Comparison of ENCODE assay signal across 1 cellular context in the genomic region with DNA sequence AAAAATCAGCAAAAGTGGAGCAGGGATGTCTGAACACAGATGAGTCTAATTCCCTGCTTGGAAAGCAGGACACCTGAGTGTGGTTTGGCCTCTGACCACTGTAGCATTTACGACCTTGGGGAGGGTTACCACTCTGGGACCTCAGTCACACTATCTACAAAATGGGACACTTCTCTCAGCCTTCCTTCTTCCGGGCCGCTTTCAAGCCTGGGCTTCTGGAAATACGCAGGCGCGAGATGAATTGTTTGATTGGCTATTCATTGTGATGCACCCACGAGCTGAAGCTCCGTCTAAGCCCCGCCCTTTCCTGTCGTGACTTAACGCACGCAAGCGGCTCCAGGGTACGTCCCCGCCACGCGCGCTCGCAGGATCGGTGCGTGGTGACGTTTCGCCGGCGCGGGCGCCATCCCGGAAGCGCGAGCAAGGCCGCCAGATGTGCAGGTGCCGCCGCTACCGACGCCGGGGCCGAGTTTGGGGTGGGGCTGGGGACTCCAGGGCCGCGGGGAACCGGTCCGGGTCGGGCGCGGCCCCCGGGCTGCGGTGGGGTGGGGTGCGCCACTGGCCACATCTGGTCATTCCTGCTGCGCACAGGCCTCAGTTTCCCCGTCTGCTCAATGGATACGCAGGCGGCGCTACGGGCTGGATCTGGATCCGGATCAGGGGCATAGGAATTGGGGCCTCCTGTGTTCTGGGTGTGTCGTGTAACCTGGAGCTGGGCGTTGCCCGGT.
TF ChIP-seq lines count a peak whose summit lies in the region.

A gene with protein sequence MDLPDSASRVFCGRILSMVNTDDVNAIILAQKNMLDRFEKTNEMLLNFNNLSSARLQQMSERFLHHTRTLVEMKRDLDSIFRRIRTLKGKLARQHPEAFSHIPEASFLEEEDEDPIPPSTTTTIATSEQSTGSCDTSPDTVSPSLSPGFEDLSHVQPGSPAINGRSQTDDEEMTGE (plus strand): TSS at position 397 of the 728 bp plus-strand sequence. CDS start 4,187 bp downstream, outside the sequence.

TF ChIP-seq in neural cell, 6 proteins besides CTCF, POLR2A, EP300 and RAD21 (continued from another document):
- TF ChIP-seq REST (IDR thresholded peaks at IDR 0.05; ENCODE audit: borderline replicate concordance) (peak; percentile 54), POLR2AphosphoS5 (IDR thresholded peaks at IDR 0.05) (peak; percentile 89)
